27 cellular contexts compared by ENCODE assay signal in the genomic region with DNA sequence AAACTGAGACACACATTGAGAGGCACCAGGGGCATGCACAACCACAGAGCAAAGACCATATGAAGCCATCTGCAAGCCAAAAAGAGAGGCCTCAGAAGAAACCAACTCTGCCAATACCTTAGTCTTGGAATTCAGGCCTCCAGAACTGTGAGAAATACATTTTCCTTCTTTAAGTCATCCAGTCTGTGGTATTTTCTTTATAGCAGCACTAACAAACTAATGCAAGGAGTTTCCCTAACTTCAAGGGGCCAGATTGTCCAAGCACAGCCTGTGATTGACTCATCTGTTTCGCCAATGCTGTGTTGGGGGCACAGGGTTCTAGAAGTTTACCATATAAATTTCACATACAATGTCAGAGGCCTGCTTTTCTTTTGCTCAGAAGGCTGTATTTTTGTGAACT.
"Had no signal": no experiment of that assay in that cellular context is flagged by ENCODE, and none has a peak within 500 bp of the region (broad histone marks: within the 10 kb centered on the region; RNA-seq: fewer than 3 reads in every experiment).

No MANE protein-coding gene starts in this region.

- H3K4me1 ChIP-seq: lower lobe of right lung, right atrium auricular region, right lobe of liver, tibial nerve, vagina had no signal

- DNase-seq: kidney glomerular epithelial cell; left cardiac atrium; lower lobe of right lung; mammary epithelial cell; mesenchymal stem cell; naive thymus-derived CD8-positive, alpha-beta T cell; occipital lobe; ovary; right lobe of liver; stimulated activated CD4-positive, alpha-beta T cell treated with anti-CD3 and anti-CD28 coated beads, Interleukin-1b, Interleukin-23, amount 100 ng/mL, for 48 hours; stimulated activated CD4-positive, alpha-beta T cell treated with anti-CD3 and anti-CD28 coated beads, Interleukin-2, amount 100 ng/mL, for 48 hours; stimulated activated CD4-positive, alpha-beta T cell treated with anti-CD3 and anti-CD28 coated beads, Interleukin-4, amount 100 ng/mL, for 4 hours; stimulated activated CD8-positive, alpha-beta memory T cell treated with anti-CD3 and anti-CD28 coated beads, Interleukin-4, amount 100 ng/mL, for 48 hours; stimulated activated naive CD4-positive, alpha-beta T cell treated with Interleukin-2 at 50 U/mL for 16 hours; stimulated activated naive CD8-positive, alpha-beta T cell treated with anti-CD3 and anti-CD28 coated beads, Interleukin-15, amount 100 ng/mL, for 72 hours; substantia nigra had no signal

- H3K27ac ChIP-seq: lower lobe of right lung, neutrophil, ovary, right atrium auricular region, right lobe of liver, tibial nerve, vagina had no signal

- H3K27me3 ChIP-seq: neutrophil, ovary, right atrium auricular region, right lobe of liver, tibial nerve, vagina had no signal

- H3K27ac Mint-ChIP-seq: naive thymus-derived CD8-positive, alpha-beta T cell; nephron; progenitor cell of endocrine pancreas; stimulated activated memory B cell treated with anti-CD40 and anti-IgM and Interleukin-4, amounts not matched to agents 10 μg/mL and 1 μg/mL and 100 μg/mL, for 72 hours; stimulated activated naive CD8-positive, alpha-beta T cell treated with anti-CD3 and anti-CD28 coated beads, Interleukin-15, amount 100 ng/mL, for 72 hours; type B pancreatic cell had no signal

- H3K4me3 ChIP-seq: lower lobe of right lung, ovary, right atrium auricular region, right lobe of liver, smooth muscle cell, tibial nerve, vagina had no signal

- H3K4me3 Mint-ChIP-seq: naive thymus-derived CD8-positive, alpha-beta T cell; nephron; neural crest cell; stimulated activated memory B cell treated with anti-CD40 and anti-IgM and Interleukin-4, amounts not matched to agents 10 μg/mL and 1 μg/mL and 100 μg/mL, for 72 hours; stimulated activated naive CD8-positive, alpha-beta T cell treated with anti-CD3 and anti-CD28 coated beads, Interleukin-15, amount 100 ng/mL, for 72 hours; type B pancreatic cell had no signal

- ATAC-seq: left cardiac atrium; left lobe of liver; lower lobe of right lung; naive thymus-derived CD8-positive, alpha-beta T cell; right lobe of liver; stimulated activated memory B cell treated with anti-CD40 and anti-IgM and Interleukin-4, amounts not matched to agents 10 μg/mL and 1 μg/mL and 100 μg/mL, for 72 hours; stimulated activated naive CD8-positive, alpha-beta T cell treated with anti-CD3 and anti-CD28 coated beads, Interleukin-15, amount 100 ng/mL, for 72 hours had no signal

- H3K4me2 ChIP-seq: smooth muscle cell had no signal

- H3K9me3 ChIP-seq: neutrophil, ovary, right lobe of liver, vagina had no signal

- H3K4me1 Mint-ChIP-seq: naive thymus-derived CD8-positive, alpha-beta T cell; nephron; neural crest cell; stimulated activated memory B cell treated with anti-CD40 and anti-IgM and Interleukin-4, amounts not matched to agents 10 μg/mL and 1 μg/mL and 100 μg/mL, for 72 hours; stimulated activated naive CD8-positive, alpha-beta T cell treated with anti-CD3 and anti-CD28 coated beads, Interleukin-15, amount 100 ng/mL, for 72 hours had no signal

- H3K27me3 Mint-ChIP-seq: naive thymus-derived CD8-positive, alpha-beta T cell; progenitor cell of endocrine pancreas; stimulated activated memory B cell treated with anti-CD40 and anti-IgM and Interleukin-4, amounts not matched to agents 10 μg/mL and 1 μg/mL and 100 μg/mL, for 72 hours; stimulated activated naive CD8-positive, alpha-beta T cell treated with anti-CD3 and anti-CD28 coated beads, Interleukin-15, amount 100 ng/mL, for 72 hours; type B pancreatic cell had no signal

- H3K36me3 ChIP-seq: lower lobe of right lung, neutrophil, ovary, right atrium auricular region, right lobe of liver, tibial nerve, vagina had no signal

- H3K36me3 Mint-ChIP-seq: stimulated activated memory B cell treated with anti-CD40 and anti-IgM and Interleukin-4, amounts not matched to agents 10 μg/mL and 1 μg/mL and 100 μg/mL, for 72 hours; type B pancreatic cell had no signal
